Comparison of ENCODE assay signal across 19 cellular contexts in the genomic region with DNA sequence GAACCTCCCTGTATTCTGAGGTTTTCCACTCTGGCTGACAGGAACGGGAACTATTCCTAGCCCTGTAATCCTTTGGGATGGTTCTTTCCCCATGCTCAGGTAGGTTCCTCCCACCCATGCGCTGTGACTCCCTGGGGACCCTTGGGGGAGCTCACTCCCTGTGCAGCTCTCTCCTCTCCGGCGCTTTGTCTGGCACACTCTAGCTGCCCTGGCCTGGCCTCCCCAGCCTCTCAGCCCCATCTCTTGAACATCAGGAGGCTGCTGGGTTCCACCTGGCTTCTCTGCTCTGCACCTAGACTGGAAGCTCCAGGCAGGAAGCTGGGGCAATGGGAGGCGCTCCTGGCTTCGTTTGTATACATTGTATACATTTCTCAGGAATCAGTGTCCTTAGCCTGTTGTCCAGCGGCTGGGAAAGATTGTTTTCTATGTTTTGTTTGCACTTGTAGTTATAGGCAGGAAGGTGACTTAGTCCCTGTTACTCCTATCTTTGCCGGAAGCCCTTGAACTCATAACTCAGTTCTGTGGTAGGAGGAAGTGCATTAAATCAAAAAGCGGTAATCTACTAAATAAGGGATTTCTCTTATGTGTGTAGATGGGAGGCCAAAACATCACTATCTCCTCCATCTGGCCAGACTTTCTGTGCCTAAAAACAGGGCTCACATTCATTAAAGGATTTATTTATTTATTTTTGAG. TPM values are rescaled to one million over a fixed set of nuclear protein-coding genes. Genes with fewer than 3 reads are reported as not detected.
DNase-seq lines count a peak whose midpoint lies in the region; ATAC-seq and TF ChIP-seq lines count a peak whose summit lies in the region.
"Had no signal": no experiment of that assay in that cellular context is flagged by ENCODE, and none has a peak within 500 bp of the region (broad histone marks: within the 10 kb centered on the region; RNA-seq: fewer than 3 reads in every experiment).

No MANE protein-coding gene starts in this region.

- H3K4me3 ChIP-seq in BLaER1 (no peak overlapping the region), right lobe of liver (no peak overlapping the region)
- H3K4me3 ChIP-seq in CD8-positive, alpha-beta memory T cell (ENCODE audit: low read length), result no peak overlapping the region
- H3K4me3 ChIP-seq: hepatocyte, testis had no signal

- H3K9me3 ChIP-seq in BLaER1 (no peaks in the 10 kb centered on the region), right lobe of liver (no peaks in the 10 kb centered on the region)
- H3K9me3 ChIP-seq in CD8-positive, alpha-beta memory T cell (ENCODE audit: low read length), result no peaks in the 10 kb centered on the region
- H3K9me3 ChIP-seq: testis had no signal

- H3K36me3 ChIP-seq in BLaER1 (peaks cover 26% of the 10 kb centered on the region), right lobe of liver (no peaks in the 10 kb centered on the region)
- H3K36me3 ChIP-seq in CD8-positive, alpha-beta memory T cell (ENCODE audit: insufficient read depth, low read length), result no peaks in the 10 kb centered on the region
- H3K36me3 ChIP-seq: brain microvascular endothelial cell had no signal

- peak overlapping the region in 3 of 7 donors; percentile 9 to 19 (median 11) for H3K4me3 Mint-ChIP-seq in CD8-positive, alpha-beta memory T cell
- no peak overlapping the region for H3K4me3 Mint-ChIP-seq in activated CD8-positive, alpha-beta T cell treated with anti-CD3 and anti-CD28 coated beads, Interleukin-2, amount 10 ng/mL, durations not matched to agents 7 days and 5 days
- no peak overlapping the region for H3K4me3 Mint-ChIP-seq in osteocyte (ENCODE audit: unreplicated experiment)

- 67% methylated on average over 7 of the region's 9 CpGs for WGBS in right lobe of liver (ENCODE audit: insufficient coverage, low coverage, low lambda C conversion rate, missing lambda C conversion rate)

- H4K20me1 ChIP-seq in BLaER1, result peaks cover 99% of the 10 kb centered on the region

- H3K9ac ChIP-seq in BLaER1, result peak overlapping the region; percentile 20; the same call in 1 of the 2 replicates

- H3K27ac Mint-ChIP-seq in CD8-positive, alpha-beta memory T cell, result peak overlapping the region in 7 of 8 donors; percentile 17 to 70 (median 51)
- peak overlapping the region; percentile 50 for H3K27ac Mint-ChIP-seq in activated CD8-positive, alpha-beta T cell treated with anti-CD3 and anti-CD28 coated beads, Interleukin-2, amount 10 ng/mL, durations not matched to agents 7 days and 5 days
- no peak overlapping the region for H3K27ac Mint-ChIP-seq in osteocyte (ENCODE audit: unreplicated experiment)

- CTCF ChIA-PET in CD8-positive, alpha-beta memory T cell (lab: Charles Lee), result interaction anchor here (0.6 to 1.4 kb wide), 3 partner anchors 18 to 55 kb away, joined by 3 read pairs; no protein-coding TSS in a partner anchor
- CTCF ChIA-PET in activated CD8-positive, alpha-beta T cell treated with anti-CD3 and anti-CD28 coated beads, Interleukin-2, amount 10 ng/mL, durations not matched to agents 7 days and 5 days (lab: Charles Lee), result interaction anchor here (0.8 to 2.3 kb wide), 12 partner anchors 13 to 219 kb away, joined by 3 to 10 read pairs (median 4); a partner anchor contains a TSS

- H3K4me1 Mint-ChIP-seq in CD8-positive, alpha-beta memory T cell, result peaks cover 60 to 75% (median 71%) of the 10 kb centered on the region in 3 donors
- H3K4me1 Mint-ChIP-seq in activated CD8-positive, alpha-beta T cell treated with anti-CD3 and anti-CD28 coated beads, Interleukin-2, amount 10 ng/mL, durations not matched to agents 7 days and 5 days (ENCODE audit: low read depth), result peaks cover 50% of the 10 kb centered on the region
- peaks cover 23% of the 10 kb centered on the region for H3K4me1 Mint-ChIP-seq in osteocyte (ENCODE audit: unreplicated experiment)

- POLR2A ChIA-PET in CD8-positive, alpha-beta memory T cell (lab: Charles Lee), result no interaction called here
- POLR2A ChIA-PET in activated CD8-positive, alpha-beta T cell treated with anti-CD3 and anti-CD28 coated beads, Interleukin-2, amount 10 ng/mL, durations not matched to agents 7 days and 5 days (lab: Charles Lee), result interaction anchor here (0.6 to 0.9 kb wide), 3 partner anchors 14 to 134 kb away, joined by 3 to 4 read pairs (median 4); no protein-coding TSS in a partner anchor

- H3K4me1 ChIP-seq in BLaER1, result peaks cover 58% of the 10 kb centered on the region
- peaks cover 56% of the 10 kb centered on the region for H3K4me1 ChIP-seq in CD8-positive, alpha-beta memory T cell (ENCODE audit: insufficient read depth, low read length)
- peaks cover 0 to 15% (median 0%) of the 10 kb centered on the region in 4 donors for H3K4me1 ChIP-seq in right lobe of liver

- 0 out of 2 replicates have a peak overlapping the region, but pooled peaks have one; percentile 10 for H3K27ac ChIP-seq in BLaER1
- no peak overlapping the region for H3K27ac ChIP-seq in CD8-positive, alpha-beta memory T cell (ENCODE audit: low read depth, low read length)
- H3K27ac ChIP-seq in right lobe of liver, result no peak overlapping the region
- H3K27ac ChIP-seq: brain microvascular endothelial cell, hepatocyte, testis had no signal

- DNase-seq in CD8-positive, alpha-beta memory T cell, result peak in 1 of 5 donors; percentile 37
- no peak for DNase-seq in activated CD8-positive, alpha-beta T cell treated with anti-CD3 and anti-CD28 coated beads, Interleukin-2, amount 10 ng/mL, durations not matched to agents 7 days and 5 days
- DNase-seq in right lobe of liver (peak in 1 of 3 donors; percentile 46), osteocyte (ENCODE audit: extremely low spot score, unreplicated experiment) (no peak), medulla oblongata (ENCODE audit: extremely low spot score) (no peak)
- DNase-seq: activated CD4-positive, alpha-beta T cell treated with anti-CD3 and anti-CD28 coated beads, Interleukin-2, amount 50 U/mL, for 4 hours; activated gamma-delta T cell; AML-193; brain microvascular endothelial cell; DMS153; NCI-H1436 treated with DMSO at 0.1 percent for 48 hours; NCI-H446; occipital lobe; testis had no signal

- H3K27me3 ChIP-seq in BLaER1 (no peaks in the 10 kb centered on the region), right lobe of liver (no peaks in the 10 kb centered on the region)
- H3K27me3 ChIP-seq in CD8-positive, alpha-beta memory T cell (ENCODE audit: insufficient read depth, low read length, poor library complexity, severe bottlenecking), result no peaks in the 10 kb centered on the region
- H3K27me3 ChIP-seq: brain microvascular endothelial cell, hepatocyte, testis had no signal

- no peaks in the 10 kb centered on the region for H3K27me3 Mint-ChIP-seq in CD8-positive, alpha-beta memory T cell
- H3K27me3 Mint-ChIP-seq in activated CD8-positive, alpha-beta T cell treated with anti-CD3 and anti-CD28 coated beads, Interleukin-2, amount 10 ng/mL, durations not matched to agents 7 days and 5 days (ENCODE audit: low read depth), result no peaks in the 10 kb centered on the region
- no peaks in the 10 kb centered on the region for H3K27me3 Mint-ChIP-seq in osteocyte (ENCODE audit: unreplicated experiment)

- H3K4me2 ChIP-seq in BLaER1, result peak overlapping the region; percentile 68
- H3K4me2 ChIP-seq: hepatocyte had no signal

- intact Hi-C loops in right lobe of liver (cut with DNase I), result no loop called here

- ATAC-seq in activated CD8-positive, alpha-beta T cell treated with anti-CD3 and anti-CD28 coated beads, Interleukin-2, amount 10 ng/mL, durations not matched to agents 7 days and 5 days, result peak; percentile 48
- ATAC-seq in right lobe of liver, result peak in 3 of 4 donors; percentile 14 to 27 (median 17)
- no peak for ATAC-seq in HG03439 (IDR thresholded peaks at IDR 0.05; ENCODE audit: unreplicated experiment)
- ATAC-seq in GM19467 (IDR thresholded peaks at IDR 0.05; ENCODE audit: unreplicated experiment), result no peak
- ATAC-seq: HCT116 had no signal

- peaks cover 0 to 53% (median 3%) of the 10 kb centered on the region in 3 donors for H3K36me3 Mint-ChIP-seq in CD8-positive, alpha-beta memory T cell
- peaks cover 40% of the 10 kb centered on the region for H3K36me3 Mint-ChIP-seq in activated CD8-positive, alpha-beta T cell treated with anti-CD3 and anti-CD28 coated beads, Interleukin-2, amount 10 ng/mL, durations not matched to agents 7 days and 5 days (ENCODE audit: low read depth)
- peaks cover 8% of the 10 kb centered on the region for H3K36me3 Mint-ChIP-seq in osteocyte (ENCODE audit: unreplicated experiment)

- TF ChIP-seq CTCF in right lobe of liver (IDR thresholded peaks at IDR 0.05) (no peak), osteocyte (IDR thresholded peaks at IDR 0.05) (no peak)

- H3K9me3 Mint-ChIP-seq in CD8-positive, alpha-beta memory T cell, result no peaks in the 10 kb centered on the region
- H3K9me3 Mint-ChIP-seq in activated CD8-positive, alpha-beta T cell treated with anti-CD3 and anti-CD28 coated beads, Interleukin-2, amount 10 ng/mL, durations not matched to agents 7 days and 5 days (ENCODE audit: insufficient read depth), result no peaks in the 10 kb centered on the region
- H3K9me3 Mint-ChIP-seq in osteocyte (ENCODE audit: unreplicated experiment), result no peaks in the 10 kb centered on the region

- no peak for TF ChIP-seq POLR2A in right lobe of liver (IDR thresholded peaks at IDR 0.05)

RNA-seq across cellular contexts. Expression of a gene that starts 20.4 kb away (rescaled TPM):
- total RNA-seq in CD8-positive, alpha-beta memory T cell, result 10 to 100 TPM; 17.7 to 17.8 TPM
- polyA plus RNA-seq in CD8-positive, alpha-beta memory T cell, result 19.8 TPM
- 10 to 100 TPM; 17.2 to 19.2 TPM for total RNA-seq in activated CD8-positive, alpha-beta T cell treated with anti-CD3 and anti-CD28 coated beads, Interleukin-2, amount 10 ng/mL, durations not matched to agents 7 days and 5 days
- total RNA-seq in right lobe of liver, result 10 to 100 TPM; 21.2 to 81.5 (median 53.3) TPM
- total RNA-seq in osteocyte, result 15.6 and 18.0 TPM in 2 replicates

RNA-seq across cellular contexts. Expression of a gene that starts 21.3 kb away (rescaled TPM):
- 10 to 100 TPM; 13.1 to 14.0 TPM for total RNA-seq in CD8-positive, alpha-beta memory T cell
- polyA plus RNA-seq in CD8-positive, alpha-beta memory T cell, result 13.5 TPM
- 10 to 100 TPM; 13.3 to 15.4 TPM for total RNA-seq in activated CD8-positive, alpha-beta T cell treated with anti-CD3 and anti-CD28 coated beads, Interleukin-2, amount 10 ng/mL, durations not matched to agents 7 days and 5 days
- total RNA-seq in right lobe of liver, result 1 to 10 TPM; 3.9 to 6.8 (median 5.7) TPM
- total RNA-seq in osteocyte, result 8.4 and 8.8 TPM in 2 replicates

RNA-seq across cellular contexts. Expression of a gene that starts 39.1 kb away (rescaled TPM):
- total RNA-seq in CD8-positive, alpha-beta memory T cell, result 10 to 100 TPM; 67.0 to 68.3 TPM
- 51.7 TPM for polyA plus RNA-seq in CD8-positive, alpha-beta memory T cell
- 10 to 100 TPM; 51.8 to 57.7 TPM for total RNA-seq in activated CD8-positive, alpha-beta T cell treated with anti-CD3 and anti-CD28 coated beads, Interleukin-2, amount 10 ng/mL, durations not matched to agents 7 days and 5 days
- 10 to 100 TPM; 27.2 to 67.2 (median 30.5) TPM for total RNA-seq in right lobe of liver
- total RNA-seq in osteocyte, result 79.2 and 80.3 TPM in 2 replicates

Comparison
In these comparisons a context has a peak if more than half of its experiments do, and no peak if none do; other contexts are left out.
1. ATAC-seq: peak in activated CD8-positive, alpha-beta T cell treated with anti-CD3 and anti-CD28 coated beads, Interleukin-2, amount 10 ng/mL, durations not matched to agents 7 days and 5 days (single experiment) and right lobe of liver (3 of 4); none in HG03439 (single experiment) and GM19467 (single experiment).